Comparison of ENCODE assay signal across 14 cellular contexts in the genomic region with DNA sequence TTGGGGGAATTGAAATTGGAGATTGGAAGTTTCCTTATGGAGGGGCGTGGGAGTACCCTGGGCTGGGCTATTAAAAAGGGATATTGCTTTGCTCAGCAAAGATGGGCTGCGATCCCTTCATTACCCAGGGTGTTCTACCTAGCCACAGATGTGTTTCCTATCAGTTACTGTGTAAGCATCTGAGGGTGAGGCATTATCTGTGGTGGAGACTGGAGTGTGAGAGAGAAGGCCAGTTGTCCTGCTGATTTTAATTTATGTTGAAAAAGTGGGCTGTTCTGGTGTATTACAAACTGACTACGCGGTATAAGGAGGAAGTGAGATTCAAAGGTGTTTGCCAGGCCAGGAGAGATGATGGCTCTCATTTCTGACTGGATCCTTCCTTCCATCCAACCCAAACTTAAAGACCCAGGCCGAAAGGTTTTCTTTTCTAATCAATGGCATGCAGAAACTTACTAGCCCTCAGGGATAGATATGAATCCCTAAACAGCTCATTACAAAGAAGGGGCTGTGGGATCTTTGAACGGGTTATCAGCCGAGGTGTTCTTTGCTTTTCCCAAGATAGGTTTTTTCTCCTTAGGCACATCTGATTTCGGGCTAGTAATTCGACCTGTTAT. TPM values are rescaled to one million over a fixed set of nuclear protein-coding genes. Genes with fewer than 3 reads are reported as not detected.
DNase-seq lines count a peak whose midpoint lies in the region; ATAC-seq and TF ChIP-seq lines count a peak whose summit lies in the region.
"Had no signal": no experiment of that assay in that cellular context is flagged by ENCODE, and none has a peak within 500 bp of the region (broad histone marks: within the 10 kb centered on the region; RNA-seq: fewer than 3 reads in every experiment).

No MANE protein-coding gene starts in this region.

- H3K9ac ChIP-seq in HUES6 (ENCODE audit: low read length): peak overlapping the region; percentile 61

- H3K4me1 Mint-ChIP-seq in chondrocyte (ENCODE audit: low read depth) (peaks cover 86% of the 10 kb centered on the region), mesothelial cell of epicardium (peaks cover 87% of the 10 kb centered on the region)

- H3K4me1 ChIP-seq in A673 (ENCODE audit: insufficient read depth, low read length, poor library complexity, severe bottlenecking) (peaks cover 83% of the 10 kb centered on the region), HUES6 (ENCODE audit: control insufficient read depth, insufficient read depth, low read length) (peaks cover 80% of the 10 kb centered on the region)

- CTCF ChIA-PET in A673 (lab: Charles Lee): no interaction called here

- H3K9me3 Mint-ChIP-seq in chondrocyte (ENCODE audit: low read depth) (no peaks in the 10 kb centered on the region), mesothelial cell of epicardium (no peaks in the 10 kb centered on the region)
- H3K9me3 Mint-ChIP-seq: activated T-cell treated with anti-CD3 and anti-CD28 coated beads, Interleukin-2, amount 50 U/mL, for 4 hours had no signal

- H3K4me3 ChIP-seq in A673 (ENCODE audit: low read depth, low read length, poor library complexity, severe bottlenecking) (no peak overlapping the region), HUES6 (ENCODE audit: low read depth, low read length) (peak overlapping the region; percentile 74)

- DNase-seq in A673 (ENCODE audit: low spot score): no peak
- DNase-seq in chondrocyte (ENCODE audit: low spot score): no peak
- DNase-seq in mesothelial cell of epicardium (ENCODE audit: low spot score in 2 of 2, unreplicated experiment in 2 of 2): no peak
- no peak for DNase-seq in NCI-H1048 (lab: John Stamatoyannopoulos, UW)
- no peak for DNase-seq in ecto neural progenitor cell (ENCODE audit: low spot score)
- no peak for DNase-seq in activated T-cell treated with anti-CD3 and anti-CD28 coated beads, Interleukin-2, amount 50 U/mL, for 1 hour
- DNase-seq: activated T-cell treated with anti-CD3 and anti-CD28 coated beads, Interleukin-2, amount 50 U/mL, for 4 hours; KG1; NCI-H2171; occipital lobe; stimulated activated CD4-positive, alpha-beta T cell treated with anti-CD3 and anti-CD28 coated beads, Interleukin-4, amount 100 ng/mL, for 4 hours; WERI-Rb-1 had no signal

- peak overlapping the region; percentile 36 for H3K4me3 Mint-ChIP-seq in chondrocyte (ENCODE audit: unreplicated experiment)
- H3K4me3 Mint-ChIP-seq in mesothelial cell of epicardium: peak overlapping the region; percentile 27
- H3K4me3 Mint-ChIP-seq: activated T-cell treated with anti-CD3 and anti-CD28 coated beads, Interleukin-2, amount 50 U/mL, for 4 hours had no signal

- H3K36me3 ChIP-seq in A673 (ENCODE audit: insufficient read depth, low read length, poor library complexity, severe bottlenecking) (no peaks in the 10 kb centered on the region), HUES6 (ENCODE audit: control insufficient read depth, insufficient read depth, low read length) (no peaks in the 10 kb centered on the region; the same call in 1 of the 2 replicates)
- H3K36me3 ChIP-seq: WERI-Rb-1 had no signal

- TF ChIP-seq CTCF in A673 (conservative IDR thresholded peaks at IDR 0.05; ENCODE audit: low read depth, low read length) (no peak), chondrocyte (IDR thresholded peaks at IDR 0.05) (no peak), mesothelial cell of epicardium (IDR thresholded peaks at IDR 0.05; ENCODE audit: unreplicated experiment) (no peak)

- no TSS peak for BruUV-seq in A673 (replicated peaks; lab: Mats Ljungman, UMichigan)

- no peaks in the 10 kb centered on the region for H3K27me3 ChIP-seq in A673 (replicated peaks; ENCODE audit: insufficient read depth, low read depth, low read length, poor library complexity)
- H3K27me3 ChIP-seq in HUES6 (ENCODE audit: control insufficient read depth, insufficient read depth, low read length): no peaks in the 10 kb centered on the region

- peak overlapping the region; percentile 97 for H3K27ac Mint-ChIP-seq in chondrocyte (ENCODE audit: unreplicated experiment)
- peak overlapping the region; percentile 84 for H3K27ac Mint-ChIP-seq in mesothelial cell of epicardium

- H3K36me3 Mint-ChIP-seq in chondrocyte (ENCODE audit: low read depth) (peaks cover 6% of the 10 kb centered on the region), mesothelial cell of epicardium (peaks cover 9% of the 10 kb centered on the region)

- H3K9me3 ChIP-seq in A673 (ENCODE audit: low read depth, low read length, poor library complexity, severe bottlenecking): no peaks in the 10 kb centered on the region
- no peaks in the 10 kb centered on the region for H3K9me3 ChIP-seq in HUES6 (ENCODE audit: control insufficient read depth, insufficient read depth, low read depth, low read length)

- POLR2A ChIA-PET in A673 (lab: Charles Lee; ENCODE audit: low non-redundant PET): interaction anchor here (0.6 kb wide), 1 partner anchor 13 kb away, joined by 4 read pairs; no protein-coding TSS in a partner anchor

- ATAC-seq in GM18909 (IDR thresholded peaks at IDR 0.05; ENCODE audit: poor library complexity, unreplicated experiment): no peak
- ATAC-seq: activated T-cell treated with anti-CD3 and anti-CD28 coated beads, Interleukin-2, amount 50 U/mL, for 4 hours had no signal

- H3K27me3 Mint-ChIP-seq in chondrocyte (ENCODE audit: low read depth) (no peaks in the 10 kb centered on the region), mesothelial cell of epicardium (ENCODE audit: low read depth) (no peaks in the 10 kb centered on the region)

- peak overlapping the region; percentile 58 for H3K27ac ChIP-seq in A673 (ENCODE audit: low read depth, low read length, poor library complexity, severe bottlenecking)
- H3K27ac ChIP-seq in HUES6 (ENCODE audit: low read depth, low read length): peak overlapping the region; percentile 60
- H3K27ac ChIP-seq: WERI-Rb-1 had no signal

- intact Hi-C loops in A673 (cut with micrococcal nuclease; ENCODE audit: unreplicated experiment): loop anchor here (5.0 kb wide), 1 partner anchor 170 kb away; no protein-coding TSS in a partner anchor

RNA-seq across cellular contexts. Expression of a gene that starts 7.6 kb away (rescaled TPM):
- total RNA-seq in A673 (2021) (16.8 and 20.9 TPM in 2 replicates), chondrocyte (30.9 to 42.3 TPM (median 34.4 TPM) in 3 replicates), mesothelial cell of epicardium (76.4 to 84.0 TPM (median 78.0 TPM) in 3 replicates)
